11 cellular contexts compared by ENCODE assay signal in the genomic region with DNA sequence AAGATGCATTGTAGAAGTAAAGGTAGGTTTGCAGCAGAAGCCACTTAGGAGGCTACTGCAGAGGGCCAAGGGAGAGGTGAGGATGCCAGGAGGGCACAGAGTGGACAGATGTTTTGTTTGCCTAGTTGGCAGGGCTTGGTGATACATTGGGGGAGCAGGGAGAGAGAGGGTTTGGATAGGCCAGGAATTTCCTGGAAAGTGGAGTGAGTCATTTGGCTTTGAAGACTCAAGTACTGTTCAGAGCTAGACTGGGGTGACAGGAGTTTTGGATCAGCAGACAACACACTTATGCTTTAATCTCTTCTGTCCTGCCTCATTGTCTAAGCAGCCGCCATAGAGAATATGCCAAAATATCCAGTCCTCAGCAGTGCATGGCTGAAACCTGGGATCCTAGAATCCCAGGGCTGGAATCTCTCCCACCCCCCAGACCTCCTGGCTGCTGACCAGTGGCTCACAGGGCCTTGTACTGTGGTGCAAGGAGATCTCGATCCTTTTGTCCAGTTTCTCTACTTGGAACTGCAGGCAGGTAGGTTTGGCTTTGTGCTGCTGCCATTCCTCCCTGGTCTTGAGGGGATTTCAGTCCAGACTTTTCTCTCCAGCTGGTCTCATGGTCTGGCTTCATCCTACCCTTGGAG. TPM values are rescaled to one million over a fixed set of nuclear protein-coding genes. Genes with fewer than 3 reads are reported as not detected.
DNase-seq lines count a peak whose midpoint lies in the region; ATAC-seq and TF ChIP-seq lines count a peak whose summit lies in the region.
"Had no signal": no experiment of that assay in that cellular context is flagged by ENCODE, and none has a peak within 500 bp of the region (broad histone marks: within the 10 kb centered on the region; RNA-seq: fewer than 3 reads in every experiment).

No MANE protein-coding gene starts in this region.

- H3K4me1 Mint-ChIP-seq in activated CD4-positive, alpha-beta memory T cell treated with anti-CD3 and anti-CD28 coated beads, Interleukin-2, amount 10 ng/mL, durations not matched to agents 7 days and 5 days: peaks cover 11% of the 10 kb centered on the region

- WGBS in right cardiac atrium: 54% methylated on average over 2 of the region's 2 CpGs
- 51 to 60% methylated on average over 2 of the region's 2 CpGs for WGBS in thyroid gland, 2 donors

- no peak overlapping the region for H3K4me3 ChIP-seq in astrocyte of the cerebellum (ENCODE audit: low read depth, low read length)
- H3K4me3 ChIP-seq in right cardiac atrium (ENCODE audit: low read length): no peak overlapping the region
- no peak overlapping the region for H3K4me3 ChIP-seq in thyroid gland (replicated peaks in 1 of 3)
- H3K4me3 ChIP-seq: SK-N-MC had no signal

- H3K36me3 Mint-ChIP-seq in activated CD4-positive, alpha-beta memory T cell treated with anti-CD3 and anti-CD28 coated beads, Interleukin-2, amount 10 ng/mL, durations not matched to agents 7 days and 5 days (ENCODE audit: low read depth): peaks cover 48% of the 10 kb centered on the region

- DNase-seq in HS-27A (ENCODE audit: low read depth) (peak; percentile 40), astrocyte of the cerebellum (ENCODE audit: low read depth) (peak; percentile 43), right cardiac atrium (no peak), thyroid gland (peak; percentile 51 to 66)
- no peak for DNase-seq in activated CD4-positive, alpha-beta memory T cell treated with anti-CD3 and anti-CD28 coated beads, Interleukin-2, amount 10 ng/mL, durations not matched to agents 7 days and 5 days
- DNase-seq: NCI-H187; stimulated activated CD4-positive, alpha-beta T cell treated with anti-CD3 and anti-CD28 coated beads, Interleukin-4, amount 100 ng/mL, for 4 hours had no signal

- CTCF ChIA-PET in activated CD4-positive, alpha-beta memory T cell treated with anti-CD3 and anti-CD28 coated beads, Interleukin-2, amount 10 ng/mL, durations not matched to agents 7 days and 5 days (lab: Charles Lee): interaction anchor here (0.6 to 2.3 kb wide), 5 partner anchors 25 to 217 kb away, joined by 3 to 7 read pairs (median 5); no protein-coding TSS in a partner anchor

- peaks cover 0 to 5% of the 10 kb centered on the region in 2 donors for H3K36me3 ChIP-seq in thyroid gland

- H3K4me3 Mint-ChIP-seq in activated CD4-positive, alpha-beta memory T cell treated with anti-CD3 and anti-CD28 coated beads, Interleukin-2, amount 10 ng/mL, durations not matched to agents 7 days and 5 days: no peak overlapping the region

- H3K4me1 ChIP-seq in right cardiac atrium (ENCODE audit: control insufficient read depth, insufficient read depth, low read length) (no peaks in the 10 kb centered on the region), thyroid gland (peaks cover 34 to 37% of the 10 kb centered on the region in 2 donors)

- in situ Hi-C loops in astrocyte of the cerebellum (cut with HindIII; ENCODE audit: low sequenced_read_pairs): loop anchor here (5.0 kb wide), 1 partner anchor 35 kb away; a partner anchor contains a TSS

- POLR2A ChIA-PET in activated CD4-positive, alpha-beta memory T cell treated with anti-CD3 and anti-CD28 coated beads, Interleukin-2, amount 10 ng/mL, durations not matched to agents 7 days and 5 days (lab: Charles Lee): interaction anchor here (0.9 to 1.2 kb wide), 3 partner anchors 10 to 34 kb away, joined by 3 to 6 read pairs (median 3); a partner anchor contains a TSS

- H3K27ac ChIP-seq in right cardiac atrium (ENCODE audit: low read length) (no peak overlapping the region), thyroid gland (peak overlapping the region; percentile 9 to 80 (median 64))
- H3K27ac ChIP-seq: SK-N-MC had no signal

- H3K27ac Mint-ChIP-seq in activated CD4-positive, alpha-beta memory T cell treated with anti-CD3 and anti-CD28 coated beads, Interleukin-2, amount 10 ng/mL, durations not matched to agents 7 days and 5 days: no peak overlapping the region

- H3K9me3 ChIP-seq in right cardiac atrium (ENCODE audit: control insufficient read depth, low read length) (no peaks in the 10 kb centered on the region), thyroid gland (no peaks in the 10 kb centered on the region)

- no peak for TF ChIP-seq CTCF in astrocyte of the cerebellum (IDR thresholded peaks at IDR 0.05; ENCODE audit: low read depth, low read length, missing control alignments)
- no peak for TF ChIP-seq CTCF in thyroid gland (IDR thresholded peaks at IDR 0.05)

- no peaks in the 10 kb centered on the region for H3K27me3 ChIP-seq in right cardiac atrium (ENCODE audit: control insufficient read depth, insufficient read depth)
- no peaks in the 10 kb centered on the region for H3K27me3 ChIP-seq in thyroid gland

- intact Hi-C loops in right cardiac atrium (cut with DNase I) (no loop called here), thyroid gland (cut with DNase I) (no loop called here)

- H3K27me3 Mint-ChIP-seq in activated CD4-positive, alpha-beta memory T cell treated with anti-CD3 and anti-CD28 coated beads, Interleukin-2, amount 10 ng/mL, durations not matched to agents 7 days and 5 days: no peaks in the 10 kb centered on the region

- no peak for TF ChIP-seq POLR2A in thyroid gland (IDR thresholded peaks at IDR 0.05)

- ATAC-seq in right cardiac atrium (peak; percentile 78 to 90), HG02840 (IDR thresholded peaks at IDR 0.05; ENCODE audit: low FRiP score, unreplicated experiment) (no peak), GM21360 (IDR thresholded peaks at IDR 0.05; ENCODE audit: unreplicated experiment) (no peak)

- H3K9me3 Mint-ChIP-seq in activated CD4-positive, alpha-beta memory T cell treated with anti-CD3 and anti-CD28 coated beads, Interleukin-2, amount 10 ng/mL, durations not matched to agents 7 days and 5 days: no peaks in the 10 kb centered on the region

RNA-seq across cellular contexts. Expression of a gene that starts 11.0 kb away (rescaled TPM):
- total RNA-seq in right cardiac atrium: 1 to 10 TPM; 6.3 to 7.8 (median 7.1) TPM
- 3.0 TPM for polyA plus RNA-seq in right cardiac atrium
- total RNA-seq in thyroid gland: 10 to 100 TPM in 3 of 4 donors, 1 to 10 TPM in 1; 7.0 to 18.3 (median 13.0) TPM
- total RNA-seq in activated CD4-positive, alpha-beta memory T cell treated with anti-CD3 and anti-CD28 coated beads, Interleukin-2, amount 10 ng/mL, durations not matched to agents 7 days and 5 days: 10 to 100 TPM; 18.1 to 20.1 TPM

RNA-seq across cellular contexts. Expression of a gene that starts 34.5 kb away (rescaled TPM):
- 10 to 100 TPM; 91.5 to 99.7 (median 98.0) TPM for total RNA-seq in right cardiac atrium
- polyA plus RNA-seq in right cardiac atrium: 157 TPM
- 100 to 1,000 TPM; 193 to 223 (median 200) TPM for total RNA-seq in thyroid gland
- total RNA-seq in activated CD4-positive, alpha-beta memory T cell treated with anti-CD3 and anti-CD28 coated beads, Interleukin-2, amount 10 ng/mL, durations not matched to agents 7 days and 5 days: 10 to 100 TPM; 92.4 to 94.2 TPM

RNA-seq across cellular contexts. Expression of a gene that starts 35.5 kb away (rescaled TPM):
- not detected for total RNA-seq in right cardiac atrium
- not detected for polyA plus RNA-seq in right cardiac atrium
- not detected for total RNA-seq in thyroid gland
- not detected for total RNA-seq in activated CD4-positive, alpha-beta memory T cell treated with anti-CD3 and anti-CD28 coated beads, Interleukin-2, amount 10 ng/mL, durations not matched to agents 7 days and 5 days
- polyA plus RNA-seq: esophagus had no signal

RNA-seq across cellular contexts. Expression of a gene that starts 59.9 kb away (rescaled TPM):
- total RNA-seq in right cardiac atrium (not detected), thyroid gland (not detected)
- polyA plus RNA-seq in right cardiac atrium: not detected
- 1 to 10 TPM in 1 of 2 experiments, under 1 TPM in 1; 0.48 to 1.5 TPM for total RNA-seq in activated CD4-positive, alpha-beta memory T cell treated with anti-CD3 and anti-CD28 coated beads, Interleukin-2, amount 10 ng/mL, durations not matched to agents 7 days and 5 days
- polyA plus RNA-seq: esophagus had no signal

Comparison
In these comparisons a context has a peak if more than half of its experiments do, and no peak if none do; other contexts are left out.
1. DNase-seq: peak in HS-27A (single experiment), astrocyte of the cerebellum (single experiment) and thyroid gland (2 of 2); none in right cardiac atrium (0 of 3) and activated CD4-positive, alpha-beta memory T cell treated with anti-CD3 and anti-CD28 coated beads, Interleukin-2, amount 10 ng/mL, durations not matched to agents 7 days and 5 days (single experiment).
2. ATAC-seq: peak in right cardiac atrium (2 of 2); none in HG02840 (single experiment) and GM21360 (single experiment).